ENCODE assay signal across 1 cellular context in the genomic region with DNA sequence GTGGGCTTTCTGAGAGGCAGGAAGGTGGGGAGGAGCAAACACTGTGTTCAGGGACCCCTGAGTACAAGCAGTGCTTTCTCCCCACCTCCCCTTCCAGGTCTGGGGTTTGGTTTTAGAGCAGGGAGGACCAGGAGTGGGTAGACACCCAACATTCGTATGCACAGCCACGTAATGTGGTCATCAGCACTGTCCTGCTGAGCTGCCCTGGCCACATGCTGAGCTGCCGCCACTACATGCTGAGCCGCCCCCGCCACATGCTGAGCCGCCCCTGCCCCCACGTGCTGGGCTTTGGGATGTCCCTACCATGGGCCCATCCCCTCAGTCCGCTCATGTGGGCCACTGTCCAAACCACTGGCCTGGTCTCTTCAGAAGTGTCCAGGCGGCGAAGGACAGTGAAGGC.
TF ChIP-seq lines count a peak whose summit lies in the region.

No MANE protein-coding gene starts in this region.

TF ChIP-seq in HepG2, 621 proteins besides CTCF, POLR2A, EP300 and RAD21:
- TF ChIP-seq, protein P1, sequence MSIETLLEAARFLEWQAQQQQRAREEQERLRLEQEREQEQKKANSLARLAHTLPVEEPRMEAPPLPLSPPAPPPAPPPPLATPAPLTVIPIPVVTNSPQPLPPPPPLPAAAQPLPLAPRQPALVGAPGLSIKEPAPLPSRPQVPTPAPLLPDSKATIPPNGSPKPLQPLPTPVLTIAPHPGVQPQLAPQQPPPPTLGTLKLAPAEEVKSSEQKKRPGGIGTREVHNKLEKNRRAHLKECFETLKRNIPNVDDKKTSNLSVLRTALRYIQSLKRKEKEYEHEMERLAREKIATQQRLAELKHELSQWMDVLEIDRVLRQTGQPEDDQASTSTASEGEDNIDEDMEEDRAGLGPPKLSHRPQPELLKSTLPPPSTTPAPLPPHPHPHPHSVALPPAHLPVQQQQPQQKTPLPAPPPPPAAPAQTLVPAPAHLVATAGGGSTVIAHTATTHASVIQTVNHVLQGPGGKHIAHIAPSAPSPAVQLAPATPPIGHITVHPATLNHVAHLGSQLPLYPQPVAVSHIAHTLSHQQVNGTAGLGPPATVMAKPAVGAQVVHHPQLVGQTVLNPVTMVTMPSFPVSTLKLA (IDR thresholded peaks at IDR 0.05), result peak; percentile 24; the same call in 1 of the 2 replicates
- TF ChIP-seq ZNF768 (CRISPR knock-in tag; IDR thresholded peaks at IDR 0.05), result 0 out of 2 replicates have a peak, but pooled peaks have one; percentile 16
- no peak for TF ChIP-seq ZNF788 (CRISPR knock-in tag; IDR thresholded peaks at IDR 0.05; ENCODE audit: borderline replicate concordance)
